9 cellular contexts compared by ENCODE assay signal in genomic region chr2:68776124-68776523, GRCh38. TPM values are rescaled to one million over a fixed set of nuclear protein-coding genes. Genes with fewer than 3 reads are reported as not detected.
DNase-seq lines count a peak whose midpoint lies in the region; ATAC-seq, FAIRE-seq and TF ChIP-seq lines count a peak whose summit lies in the region.
"Had no signal": no experiment of that assay in that cellular context is flagged by ENCODE, and none has a peak within 500 bp of the region (broad histone marks: within the 10 kb centered on the region; RNA-seq: fewer than 3 reads in every experiment).

No MANE protein-coding gene starts in this region.

- POLR2A ChIA-PET in K562 (lab: Yijun Ruan, JAX) = interaction anchor here (0.9 to 1.4 kb wide), 4 partner anchors 10 to 15 kb away, joined by 3 to 4 read pairs (median 4); no protein-coding TSS in a partner anchor
- POLR2A ChIA-PET in SK-N-SH (lab: Yijun Ruan, JAX) = no interaction called here
- POLR2A ChIA-PET in Caco-2 (lab: Charles Lee) = no interaction called here

- CTCF ChIA-PET in K562 (lab: Yijun Ruan, JAX; ENCODE audit: low intra/inter-chr PET ratio) = interaction anchor here (0.7 kb wide), 1 partner anchor 133 kb away, joined by 3 read pairs; no protein-coding TSS in a partner anchor
- CTCF ChIA-PET in SK-N-SH (lab: Yijun Ruan, JAX) = interaction anchor here (0.8 to 0.9 kb wide), 2 partner anchors 24 to 134 kb away, joined by 3 to 5 read pairs; no protein-coding TSS in a partner anchor
- CTCF ChIA-PET in Caco-2 (lab: Charles Lee) = interaction anchor here (0.6 kb wide), 1 partner anchor 67 kb away, joined by 4 read pairs; no protein-coding TSS in a partner anchor

- H3K27ac ChIP-seq in K562 (ENCODE audit: extremely low read depth, low read depth, low read length) (no peak overlapping the region), SK-N-SH (ENCODE audit: low read depth in 2 of 2, low read length in 1 of 2) (no peak overlapping the region)

- TF ChIP-seq POLR2A in K562 (conservative IDR thresholded peaks at IDR 0.05) = no peak

- H2AFZ ChIP-seq in K562 (ENCODE audit: low read depth, low read length) = peak overlapping the region; percentile 11; the same call in 1 of the 2 replicates
- H2AFZ ChIP-seq in SK-N-SH (ENCODE audit: low read depth) = no peak overlapping the region

- WGBS in K562 (ENCODE audit: insufficient coverage, low coverage, missing lambda C conversion rate) = 74% methylated on average over 2 of the region's 2 CpGs
- 92% methylated on average over 2 of the region's 2 CpGs for WGBS in SK-N-SH (ENCODE audit: low lambda C conversion rate)

- TF ChIP-seq RAD21 in K562 (CRISPR knock-in tag; conservative IDR thresholded peaks at IDR 0.05 in 1 of 2, IDR thresholded peaks at IDR 0.05 in 1 of 2) (peak; percentile 47 to 60), SK-N-SH (IDR thresholded peaks at IDR 0.05; ENCODE audit: low read length) (no peak)

- peaks cover 62 to 71% (median 67%) of the 10 kb centered on the region in 3 donors for H3K4me1 Mint-ChIP-seq in IgD-negative memory B cell
- H3K4me1 Mint-ChIP-seq in nephron = peaks cover 39% of the 10 kb centered on the region
- no peaks in the 10 kb centered on the region for H3K4me1 Mint-ChIP-seq in Caco-2 (ENCODE audit: low read depth, unreplicated experiment)

- intact Hi-C loops in K562 (cut with micrococcal nuclease) (loop anchor here (2.0 kb wide), 1 partner anchor 25 kb away; no protein-coding TSS in a partner anchor), Caco-2 (cut with micrococcal nuclease; ENCODE audit: unreplicated experiment) (no loop called here)

- peaks cover 5% of the 10 kb centered on the region for H3K27me3 Mint-ChIP-seq in IgD-negative memory B cell
- no peaks in the 10 kb centered on the region for H3K27me3 Mint-ChIP-seq in nephron (ENCODE audit: low read depth)
- peaks cover 15% of the 10 kb centered on the region for H3K27me3 Mint-ChIP-seq in Caco-2 (ENCODE audit: insufficient read depth, unreplicated experiment)

- H3K36me3 ChIP-seq in K562 (ENCODE audit: control insufficient read depth, insufficient read depth, low read length) = no peaks in the 10 kb centered on the region
- H3K36me3 ChIP-seq in SK-N-SH (replicated peaks in 1 of 2; ENCODE audit: control insufficient read depth in 1 of 2, insufficient read depth in 2 of 2, low read length in 1 of 2) = no peaks in the 10 kb centered on the region
- no peaks in the 10 kb centered on the region for H3K36me3 ChIP-seq in Caco-2 (ENCODE audit: control insufficient read depth, insufficient read depth, low read length)

- H3K27me3 ChIP-seq in K562 (ENCODE audit: control insufficient read depth in 2 of 2, insufficient read depth in 2 of 2, low read length in 2 of 2) (no peaks in the 10 kb centered on the region), SK-N-SH (ENCODE audit: insufficient read depth) (no peaks in the 10 kb centered on the region; the same call in 1 of the 2 replicates), Caco-2 (replicated peaks; ENCODE audit: control insufficient read depth, insufficient read depth, low read length) (no peaks in the 10 kb centered on the region; the same call in 1 of the 2 replicates)

- H3F3A ChIP-seq in SK-N-SH (replicated peaks; ENCODE audit: insufficient read depth) = no peaks in the 10 kb centered on the region

- H3K9me1 ChIP-seq in K562 (ENCODE audit: control insufficient read depth, insufficient read depth, low read length) = no peaks in the 10 kb centered on the region

- 0 out of 4 replicates have a peak overlapping the region, but pooled peaks of 1 of the 2 experiments have one; percentile 40 for H3K9ac ChIP-seq in K562 (ENCODE audit: insufficient read depth in 1 of 2, low read depth in 2 of 2, low read length in 2 of 2)
- H3K9ac ChIP-seq in SK-N-SH = no peak overlapping the region

- H3K9me3 ChIP-seq in K562 (replicated peaks; ENCODE audit: control insufficient read depth, insufficient read depth, low read depth, low read length) = no peaks in the 10 kb centered on the region
- no peaks in the 10 kb centered on the region for H3K9me3 ChIP-seq in SK-N-SH
- no peaks in the 10 kb centered on the region for H3K9me3 ChIP-seq in Caco-2

- H3K9me2 ChIP-seq in SK-N-SH = no peaks in the 10 kb centered on the region

- peak; percentile 68 for ATAC-seq in K562

- TF ChIP-seq CTCF in K562 (IDR thresholded peaks at IDR 0.05 in 2 of 3, conservative IDR thresholded peaks at IDR 0.05 in 1 of 3; ENCODE audit: insufficient read depth in 2 of 3, low read depth in 1 of 3, low read length in 3 of 3) (peak; percentile 27 to 53 (median 44); a peak in 4 of 6 replicates), nephron (IDR thresholded peaks at IDR 0.05; ENCODE audit: unreplicated experiment in 3 of 3) (no peak), SK-N-SH (IDR thresholded peaks at IDR 0.05) (no peak), Caco-2 (IDR thresholded peaks at IDR 0.05; ENCODE audit: insufficient read depth in 1 of 2, low read depth in 1 of 2, low read length in 1 of 2, severe bottlenecking in 1 of 2, unreplicated experiment in 1 of 2) (no peak)

- no peak for TF ChIP-seq EP300 in K562 (IDR thresholded peaks at IDR 0.05; ENCODE audit: low read length)
- TF ChIP-seq EP300 in SK-N-SH (IDR thresholded peaks at IDR 0.05; ENCODE audit: borderline replicate concordance in 1 of 2, low read depth in 1 of 2, low read length in 1 of 2) = no peak

- no TSS peak for BruUV-seq in K562 (replicated peaks; lab: Mats Ljungman, UMichigan)
- no TSS peak for BruUV-seq in Caco-2 (replicated peaks; lab: Mats Ljungman, UMichigan)

- peak; percentile 24 for DNase-seq in GF-D8 (lab: John Stamatoyannopoulos, UW)
- peak in 1 of 4 experiments; percentile 32 for DNase-seq in K562 (ENCODE audit: extremely low read depth in 1 of 4, low spot score in 3 of 4)
- DNase-seq in SK-N-SH = no peak
- DNase-seq in Caco-2 = no peak
- no peak for DNase-seq in amygdala (lab: John Stamatoyannopoulos, UW)
- DNase-seq: NCI-H2171 treated with DMSO at 0.1 percent for 48 hours; stimulated activated CD8-positive, alpha-beta memory T cell treated with anti-CD3 and anti-CD28 coated beads, Interleukin-4, amount 100 ng/mL, for 48 hours had no signal

- H3K79me2 ChIP-seq in K562 (ENCODE audit: control insufficient read depth, insufficient read depth, low read length) (peaks cover 5% of the 10 kb centered on the region; the same call in 2 of the 3 replicates), SK-N-SH (ENCODE audit: insufficient read depth) (no peaks in the 10 kb centered on the region)

- H3K4me2 ChIP-seq in K562 (ENCODE audit: insufficient read depth, low read length) = peak overlapping the region; percentile 77
- no peak overlapping the region for H3K4me2 ChIP-seq in SK-N-SH

- H4K20me1 ChIP-seq in K562 (replicated peaks; ENCODE audit: control insufficient read depth, insufficient read depth, low read length) = no peaks in the 10 kb centered on the region
- H4K20me1 ChIP-seq in SK-N-SH (ENCODE audit: insufficient read depth) = no peaks in the 10 kb centered on the region

- H3K4me1 ChIP-seq in K562 (replicated peaks in 1 of 2; ENCODE audit: control insufficient read depth in 2 of 2, insufficient read depth in 2 of 2, low read length in 2 of 2) (peaks cover 16 to 56% of the 10 kb centered on the region in 2 experiments), SK-N-SH (ENCODE audit: control insufficient read depth in 1 of 2, insufficient read depth in 2 of 2, low read depth in 1 of 2, low read length in 1 of 2) (peaks cover 0 to 3% of the 10 kb centered on the region in 2 experiments; a peak in 1 of 4 replicates), Caco-2 (no peaks in the 10 kb centered on the region)

- H3K9me3 Mint-ChIP-seq in IgD-negative memory B cell (no peaks in the 10 kb centered on the region), nephron (no peaks in the 10 kb centered on the region), Caco-2 (ENCODE audit: unreplicated experiment) (no peaks in the 10 kb centered on the region)

- H3K4me3 Mint-ChIP-seq in IgD-negative memory B cell (peak overlapping the region; percentile 93 to 100 (median 98)), nephron (peak overlapping the region in 2 of 3 experiments; percentile 2 to 44), Caco-2 (ENCODE audit: unreplicated experiment) (no peak overlapping the region)

- H3K27ac Mint-ChIP-seq in IgD-negative memory B cell (peak overlapping the region; percentile 89 to 99 (median 97)), nephron (peak overlapping the region in 1 of 3 experiments; percentile 14), Caco-2 (ENCODE audit: unreplicated experiment) (no peak overlapping the region)

- no peak for FAIRE-seq in K562 (lab: Jason Lieb, UNC)

- H3K4me3 ChIP-seq in K562 (peak overlapping the region; percentile 33; the same call in 1 of the 2 replicates), SK-N-SH (ENCODE audit: low read depth in 2 of 2, low read length in 1 of 2) (no peak overlapping the region), Caco-2 (ENCODE audit: low read depth, low read length) (no peak overlapping the region)

- peaks cover 40% of the 10 kb centered on the region for H3K36me3 Mint-ChIP-seq in IgD-negative memory B cell
- H3K36me3 Mint-ChIP-seq in nephron (ENCODE audit: low read depth) = no peaks in the 10 kb centered on the region
- no peaks in the 10 kb centered on the region for H3K36me3 Mint-ChIP-seq in Caco-2 (ENCODE audit: insufficient read depth, unreplicated experiment)

- in situ Hi-C loops in K562 (cut with MboI) = no loop called here

TF ChIP-seq in K562, 482 proteins besides CTCF, POLR2A, EP300 and RAD21 (continues in another document):
- TF ChIP-seq SUPT5H (IDR thresholded peaks at IDR 0.05) = no peak

RNA-seq across cellular contexts. Expression of gene ARHGAP25, which starts 41.5 kb away (rescaled TPM):
- polyA plus RNA-seq in IgD-negative memory B cell = 217 TPM
- 12.4 and 14.6 TPM in 2 replicates for total RNA-seq in K562 (2011; cell fraction: chromatin; rRNA removed; ENCODE audit: low replicate concordance)
- 7.8 and 9.2 TPM in 2 replicates for total RNA-seq in K562 (2011; cell fraction: nucleolus; rRNA removed)
- total RNA-seq in K562 (2011; cell fraction: nucleoplasm; rRNA removed) = 8.2 and 9.0 TPM in 2 replicates
- 10.0 and 12.8 TPM in 2 replicates for total RNA-seq in K562 (2014; rRNA removed)
- total RNA-seq in K562 (2014; rRNA removed; fragmentation: Illumina TruSeq; extraction: Trizol) = 9.7 and 13.1 TPM in 2 replicates
- 9.7 and 10.7 TPM in 2 replicates for total RNA-seq in K562 (2015; rRNA removed; fragmentation: Illumina TruSeq; extraction: Trizol)
- total RNA-seq in K562 (2021) = 9.8 and 13.2 TPM in 2 replicates
- polyA plus RNA-seq in K562 (2011; rRNA removed) = 3.7 and 12.5 TPM in 2 replicates
- 3.7 and 10.4 TPM in 2 replicates for polyA plus RNA-seq in K562 (2011; cell fraction: cytosol; rRNA removed)
- polyA plus RNA-seq in K562 (2011; cell fraction: nucleus; rRNA removed) = 4.7 and 19.4 TPM in 2 replicates
- 16.8 and 21.5 TPM in 2 replicates for polyA plus RNA-seq in K562 (2012)
- polyA plus RNA-seq in K562 (2014; fragmentation: Illumina TruSeq; extraction: Trizol) = 14.8 and 16.0 TPM in 2 replicates
- 1 to 10 TPM; 4.9 to 6.8 TPM for polyA plus RNA-seq in K562 (2014; fragmentation: Nextera tagmentation; extraction: Ambion mirVana)
- 7.7 and 11.6 TPM in 2 replicates for polyA plus RNA-seq in K562 (2014; rRNA removed)
- 3.0 and 9.5 TPM in 2 replicates for polyA minus RNA-seq in K562 (2011; rRNA and poly(A)+ RNA removed)
- polyA minus RNA-seq in K562 (2011; cell fraction: cytosol; rRNA and poly(A)+ RNA removed) = 0.73 and 5.9 TPM in 2 replicates
- polyA minus RNA-seq in K562 (2011; cell fraction: nucleus; rRNA and poly(A)+ RNA removed) = 3.0 and 7.9 TPM in 2 replicates
- polyA plus RNA-seq in SK-N-SH (2012; rRNA removed) = not detected in 2 replicates
- polyA plus RNA-seq in SK-N-SH (2012; cell fraction: cytosol; rRNA removed) = not detected in 2 replicates
- polyA plus RNA-seq in SK-N-SH (2012; cell fraction: nucleus; rRNA removed) = not detected in 2 replicates
- total RNA-seq in Caco-2 (2022) = 0.48 and 0.58 TPM in 2 replicates

Comparison
In these comparisons a context has a peak if more than half of its experiments do, and no peak if none do; other contexts are left out.
1. CTCF ChIP-seq: peak in K562 (3 of 3); none in nephron (0 of 3), SK-N-SH (single experiment) and Caco-2 (0 of 2).